Comparison of ENCODE assay signal across 8 cellular contexts in the genomic region with DNA sequence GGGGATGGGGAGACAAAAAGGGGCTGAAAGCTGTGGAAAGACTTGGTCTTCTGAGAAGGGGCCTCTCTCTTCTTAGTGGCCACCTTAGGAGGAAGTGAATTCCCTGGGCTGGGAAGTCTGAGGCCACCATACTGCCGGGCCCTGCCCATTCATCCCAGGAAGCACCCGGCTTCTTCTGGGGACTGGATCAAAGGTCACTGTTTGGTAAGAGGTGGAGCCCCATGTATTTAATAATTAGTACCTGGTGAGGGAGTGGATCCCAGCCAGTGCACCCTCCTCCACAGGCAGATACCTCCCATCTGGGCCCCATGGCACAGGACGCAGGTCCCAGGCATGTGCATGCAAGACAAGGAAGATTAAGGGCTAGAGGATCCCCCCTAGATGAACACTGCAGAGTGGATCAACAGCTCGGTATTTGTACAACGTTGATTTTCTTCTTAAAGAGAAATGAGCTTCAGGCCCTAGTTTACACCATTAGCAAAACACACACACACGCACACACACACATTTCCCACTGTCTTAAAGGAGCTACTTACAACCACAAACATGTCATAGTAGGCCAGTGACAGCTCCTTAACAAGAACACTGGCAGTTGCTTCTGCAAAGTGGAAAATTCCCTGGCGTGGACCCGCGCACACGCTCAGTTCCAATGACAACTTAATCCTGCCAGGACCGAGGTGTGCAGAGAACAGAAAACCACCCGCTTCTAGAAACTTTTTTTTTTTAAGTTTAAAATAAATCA.
DNase-seq lines count a peak whose midpoint lies in the region; ATAC-seq lines count a peak whose summit lies in the region.

No MANE protein-coding gene starts in this region.

- peak overlapping the region; percentile 67 for H3K27ac Mint-ChIP-seq in stimulated activated naive CD8-positive, alpha-beta T cell treated with anti-CD3 and anti-CD28 coated beads, Interleukin-15, Interleukin-2, amounts not matched to agents 100 ng/mL and 50 ng/mL, for 24 hours
- no peak overlapping the region for H3K27ac Mint-ChIP-seq in stimulated activated naive CD8-positive, alpha-beta T cell treated with anti-CD3 and anti-CD28 coated beads, Interleukin-15, amount 100 ng/mL, for 72 hours
- H3K27ac Mint-ChIP-seq in naive thymus-derived CD4-positive, alpha-beta T cell: peak overlapping the region; percentile 87 to 97 (median 90)

- H3K4me1 Mint-ChIP-seq in stimulated activated naive CD8-positive, alpha-beta T cell treated with anti-CD3 and anti-CD28 coated beads, Interleukin-15, Interleukin-2, amounts not matched to agents 100 ng/mL and 50 ng/mL, for 24 hours (ENCODE audit: low read depth): peaks cover 84% of the 10 kb centered on the region
- peaks cover 98% of the 10 kb centered on the region for H3K4me1 Mint-ChIP-seq in stimulated activated naive CD8-positive, alpha-beta T cell treated with anti-CD3 and anti-CD28 coated beads, Interleukin-15, amount 100 ng/mL, for 72 hours
- H3K4me1 Mint-ChIP-seq in naive thymus-derived CD4-positive, alpha-beta T cell: peaks cover 52 to 99% (median 93%) of the 10 kb centered on the region in 7 donors

- intact Hi-C loops in naive thymus-derived CD4-positive, alpha-beta T cell (cut with micrococcal nuclease): no loop called here
- intact Hi-C loops in aorta (cut with DNase I): loop anchor here in 1 of 2 donors (2.0 kb wide), 1 partner anchor 44 kb away; no protein-coding TSS in a partner anchor

- WGBS in esophagus, 2 donors: 33 to 43% methylated on average over 12 of the region's 12 CpGs
- 14 to 16% methylated on average over 12 of the region's 12 CpGs for WGBS in aorta, 2 donors

- DNase-seq in stimulated activated naive CD8-positive, alpha-beta T cell treated with anti-CD3 and anti-CD28 coated beads, Interleukin-15, amount 100 ng/mL, for 72 hours: no peak
- DNase-seq in naive thymus-derived CD4-positive, alpha-beta T cell: peak in 6 of 9 donors; percentile 33 to 62 (median 51)
- DNase-seq in aorta (peak in 1 of 2 donors; percentile 84), HK-2 (ENCODE audit: unreplicated experiment) (no peak)
- DNase-seq in effector CD4-positive, alpha-beta T cell: no peak

- H3K27me3 ChIP-seq in esophagus (ENCODE audit: control insufficient read depth in 1 of 2, insufficient read depth in 2 of 2, low read length in 2 of 2): no peaks in the 10 kb centered on the region
- H3K27me3 ChIP-seq in naive thymus-derived CD4-positive, alpha-beta T cell (ENCODE audit: control insufficient read depth in 2 of 2, insufficient read depth in 2 of 2, low read length in 2 of 2): no peaks in the 10 kb centered on the region
- no peaks in the 10 kb centered on the region for H3K27me3 ChIP-seq in aorta (ENCODE audit: control insufficient read depth in 1 of 2, insufficient read depth in 2 of 2, low read length in 1 of 2)

- no peak for ATAC-seq in stimulated activated naive CD8-positive, alpha-beta T cell treated with anti-CD3 and anti-CD28 coated beads, Interleukin-15, amount 100 ng/mL, for 72 hours
- peak; percentile 36 for ATAC-seq in naive thymus-derived CD4-positive, alpha-beta T cell
- peak; percentile 46 for ATAC-seq in aorta (ENCODE audit: low FRiP score)
- ATAC-seq in GM21515 (IDR thresholded peaks at IDR 0.05; ENCODE audit: unreplicated experiment): no peak

- H3K4me1 ChIP-seq in esophagus (ENCODE audit: control insufficient read depth in 2 of 2, insufficient read depth in 2 of 2, low read length in 1 of 2) (peaks cover 18 to 65% of the 10 kb centered on the region in 2 donors), aorta (ENCODE audit: control insufficient read depth in 1 of 2, insufficient read depth in 2 of 2, low read length in 2 of 2) (peaks cover 12 to 24% of the 10 kb centered on the region in 2 donors)
- H3K4me1 ChIP-seq in naive thymus-derived CD4-positive, alpha-beta T cell (ENCODE audit: control insufficient read depth in 2 of 2, insufficient read depth in 2 of 2, low read length in 2 of 2): peaks cover 14 to 85% of the 10 kb centered on the region in 2 donors

- POLR2A ChIA-PET in naive thymus-derived CD4-positive, alpha-beta T cell (lab: Charles Lee): interaction anchor here (1.0 to 2.3 kb wide), 3 partner anchors 17 to 91 kb away, joined by 3 to 7 read pairs (median 4); a partner anchor contains a TSS

- peak overlapping the region; percentile 78 to 84 for H3K27ac ChIP-seq in esophagus (ENCODE audit: low read depth in 2 of 2, low read length in 1 of 2)
- H3K27ac ChIP-seq in naive thymus-derived CD4-positive, alpha-beta T cell (ENCODE audit: low read depth, low read length): peak overlapping the region; percentile 52
- peak overlapping the region; percentile 64 to 87 for H3K27ac ChIP-seq in aorta (ENCODE audit: low read depth in 1 of 2, low read length in 2 of 2)

- H3K36me3 ChIP-seq in esophagus (ENCODE audit: control insufficient read depth in 2 of 2, insufficient read depth in 2 of 2, low read length in 1 of 2) (no peaks in the 10 kb centered on the region), aorta (ENCODE audit: control insufficient read depth in 1 of 2, insufficient read depth in 2 of 2, low read length in 1 of 2) (no peaks in the 10 kb centered on the region)
- H3K36me3 ChIP-seq in naive thymus-derived CD4-positive, alpha-beta T cell (ENCODE audit: control insufficient read depth in 2 of 3, insufficient read depth in 3 of 3, low read length in 3 of 3): no peaks in the 10 kb centered on the region

- H3K4me3 Mint-ChIP-seq in stimulated activated naive CD8-positive, alpha-beta T cell treated with anti-CD3 and anti-CD28 coated beads, Interleukin-15, Interleukin-2, amounts not matched to agents 100 ng/mL and 50 ng/mL, for 24 hours: no peak overlapping the region
- peak overlapping the region in 1 of 2 donors; percentile 39 for H3K4me3 Mint-ChIP-seq in stimulated activated naive CD8-positive, alpha-beta T cell treated with anti-CD3 and anti-CD28 coated beads, Interleukin-15, amount 100 ng/mL, for 72 hours
- H3K4me3 Mint-ChIP-seq in naive thymus-derived CD4-positive, alpha-beta T cell: peak overlapping the region; percentile 33 to 70 (median 53)

- no peaks in the 10 kb centered on the region for H3K27me3 Mint-ChIP-seq in stimulated activated naive CD8-positive, alpha-beta T cell treated with anti-CD3 and anti-CD28 coated beads, Interleukin-15, Interleukin-2, amounts not matched to agents 100 ng/mL and 50 ng/mL, for 24 hours
- H3K27me3 Mint-ChIP-seq in stimulated activated naive CD8-positive, alpha-beta T cell treated with anti-CD3 and anti-CD28 coated beads, Interleukin-15, amount 100 ng/mL, for 72 hours: no peaks in the 10 kb centered on the region
- H3K27me3 Mint-ChIP-seq in naive thymus-derived CD4-positive, alpha-beta T cell: no peaks in the 10 kb centered on the region

- no peaks in the 10 kb centered on the region for H3K9me3 Mint-ChIP-seq in stimulated activated naive CD8-positive, alpha-beta T cell treated with anti-CD3 and anti-CD28 coated beads, Interleukin-15, Interleukin-2, amounts not matched to agents 100 ng/mL and 50 ng/mL, for 24 hours
- no peaks in the 10 kb centered on the region for H3K9me3 Mint-ChIP-seq in stimulated activated naive CD8-positive, alpha-beta T cell treated with anti-CD3 and anti-CD28 coated beads, Interleukin-15, amount 100 ng/mL, for 72 hours
- peaks cover 0 to 2% (median 0%) of the 10 kb centered on the region in 11 donors for H3K9me3 Mint-ChIP-seq in naive thymus-derived CD4-positive, alpha-beta T cell

- no peaks in the 10 kb centered on the region for H3K36me3 Mint-ChIP-seq in stimulated activated naive CD8-positive, alpha-beta T cell treated with anti-CD3 and anti-CD28 coated beads, Interleukin-15, Interleukin-2, amounts not matched to agents 100 ng/mL and 50 ng/mL, for 24 hours (ENCODE audit: low read depth)
- H3K36me3 Mint-ChIP-seq in naive thymus-derived CD4-positive, alpha-beta T cell: peaks cover 0 to 14% (median 0%) of the 10 kb centered on the region in 5 donors

- CTCF ChIA-PET in naive thymus-derived CD4-positive, alpha-beta T cell (lab: Charles Lee): interaction anchor here (0.6 to 0.7 kb wide), 2 partner anchors 15 to 199 kb away, joined by 3 read pairs; no protein-coding TSS in a partner anchor

- no peaks in the 10 kb centered on the region for H3K9me3 ChIP-seq in esophagus (ENCODE audit: control insufficient read depth in 2 of 2, insufficient read depth in 1 of 2, low read depth in 1 of 2, low read length in 1 of 2)
- no peaks in the 10 kb centered on the region for H3K9me3 ChIP-seq in naive thymus-derived CD4-positive, alpha-beta T cell (ENCODE audit: control insufficient read depth in 2 of 3, low read length in 3 of 3)
- no peaks in the 10 kb centered on the region for H3K9me3 ChIP-seq in aorta (ENCODE audit: control insufficient read depth, low read length)

- H3K4me3 ChIP-seq in esophagus (ENCODE audit: low read depth in 1 of 2, low read length in 2 of 2) (no peak overlapping the region), aorta (ENCODE audit: low read length in 2 of 2) (no peak overlapping the region)
- no peak overlapping the region for H3K4me3 ChIP-seq in naive thymus-derived CD4-positive, alpha-beta T cell (ENCODE audit: low read length)

Comparison
In these comparisons a context has a peak if more than half of its experiments do, and no peak if none do; other contexts are left out.
1. H3K27ac Mint-ChIP-seq: peak in stimulated activated naive CD8-positive, alpha-beta T cell treated with anti-CD3 and anti-CD28 coated beads, Interleukin-15, Interleukin-2, amounts not matched to agents 100 ng/mL and 50 ng/mL, for 24 hours (single experiment) and naive thymus-derived CD4-positive, alpha-beta T cell (9 of 9); none in stimulated activated naive CD8-positive, alpha-beta T cell treated with anti-CD3 and anti-CD28 coated beads, Interleukin-15, amount 100 ng/mL, for 72 hours (0 of 2).
2. ATAC-seq: peak in naive thymus-derived CD4-positive, alpha-beta T cell (single experiment) and aorta (single experiment); none in stimulated activated naive CD8-positive, alpha-beta T cell treated with anti-CD3 and anti-CD28 coated beads, Interleukin-15, amount 100 ng/mL, for 72 hours (single experiment) and GM21515 (single experiment).
3. DNase-seq: peak in naive thymus-derived CD4-positive, alpha-beta T cell (6 of 9); none in stimulated activated naive CD8-positive, alpha-beta T cell treated with anti-CD3 and anti-CD28 coated beads, Interleukin-15, amount 100 ng/mL, for 72 hours (0 of 2), effector CD4-positive, alpha-beta T cell (single experiment) and HK-2 (single experiment).
4. Peak in every context shown above with its lines, with median percentiles within 50 percentile points of each other: H3K27ac ChIP-seq.